ENCODE assay signal across 8 cellular contexts in the genomic region with DNA sequence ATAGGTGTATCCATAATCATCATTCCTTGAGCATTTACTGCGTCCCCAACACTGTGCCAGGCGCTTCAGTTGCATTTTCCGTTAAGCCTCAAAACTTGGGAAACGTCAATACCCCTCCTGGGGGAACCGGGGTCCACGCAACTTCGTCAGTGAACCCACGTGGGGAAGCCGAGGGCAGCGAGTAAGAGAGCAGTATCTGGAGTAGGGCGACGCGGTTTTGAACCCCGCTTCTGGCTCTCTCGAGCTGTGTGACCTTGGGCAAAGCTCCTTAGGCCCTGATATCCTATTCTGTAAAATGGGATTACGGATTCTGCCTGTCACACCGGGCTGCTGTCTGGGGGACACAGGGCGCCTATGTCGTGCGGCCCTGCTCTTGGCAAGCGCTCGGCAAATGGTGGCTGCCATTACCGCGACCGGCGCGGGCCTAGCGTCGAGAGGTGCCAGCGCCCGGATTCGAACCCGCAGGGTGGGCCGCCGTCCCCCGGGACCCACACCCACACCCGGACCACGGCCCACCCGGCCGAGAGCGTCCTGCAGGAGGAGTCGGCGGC. TPM values are rescaled to one million over a fixed set of nuclear protein-coding genes. Genes with fewer than 3 reads are reported as not detected.
DNase-seq lines count a peak whose midpoint lies in the region; ATAC-seq and TF ChIP-seq lines count a peak whose summit lies in the region.

No MANE protein-coding gene starts in this region.

- H4K20me1 ChIP-seq in OCI-LY3 (ENCODE audit: insufficient read depth, low read length) = peaks cover 25% of the 10 kb centered on the region

- no TSS peak for BruUV-seq in A673 (replicated peaks; lab: Mats Ljungman, UMichigan)

- TF ChIP-seq CTCF in A673 (conservative IDR thresholded peaks at IDR 0.05; ENCODE audit: low read depth, low read length) (no peak), OCI-LY3 (IDR thresholded peaks at IDR 0.05; ENCODE audit: low read depth, low read length) (no peak), osteocyte (IDR thresholded peaks at IDR 0.05) (no peak), GM20000 (IDR thresholded peaks at IDR 0.05; ENCODE audit: extremely low read depth, missing control alignments) (no peak)

- H3K27ac ChIP-seq in A673 (ENCODE audit: low read depth, low read length, poor library complexity, severe bottlenecking) (peak overlapping the region; percentile 88), OCI-LY3 (ENCODE audit: low read length) (peak overlapping the region; percentile 65), epithelial cell of prostate (peak overlapping the region; percentile 82)

- H2AFZ ChIP-seq in OCI-LY3 (ENCODE audit: low read depth, low read length) = no peak overlapping the region

- intact Hi-C loops in A673 (cut with micrococcal nuclease; ENCODE audit: unreplicated experiment) = no loop called here

- H3K79me2 ChIP-seq in OCI-LY3 (ENCODE audit: low read length) = peaks cover 54% of the 10 kb centered on the region

- H3K4me3 ChIP-seq in A673 (ENCODE audit: low read depth, low read length, poor library complexity, severe bottlenecking) (peak overlapping the region; percentile 78), OCI-LY3 (ENCODE audit: low read length) (peak overlapping the region; percentile 84)

- peaks cover 21% of the 10 kb centered on the region for H3K36me3 Mint-ChIP-seq in osteocyte (ENCODE audit: unreplicated experiment)

- ATAC-seq in GM18873 (IDR thresholded peaks at IDR 0.05; ENCODE audit: low FRiP score, unreplicated experiment) = peak; percentile 14

- peaks cover 9% of the 10 kb centered on the region for H3K27me3 Mint-ChIP-seq in osteocyte (ENCODE audit: unreplicated experiment)

- H3K9ac ChIP-seq in OCI-LY3 (ENCODE audit: low read length) = peak overlapping the region; percentile 82

- H3K4me2 ChIP-seq in OCI-LY3 (ENCODE audit: low read length) = peak overlapping the region; percentile 97

- POLR2A ChIA-PET in A673 (lab: Charles Lee; ENCODE audit: low non-redundant PET) = no interaction called here

- H3K9me3 Mint-ChIP-seq in osteocyte (ENCODE audit: unreplicated experiment) = no peaks in the 10 kb centered on the region

- peak overlapping the region; percentile 74 for H3K4me3 Mint-ChIP-seq in osteocyte (ENCODE audit: unreplicated experiment)

- H3K27ac Mint-ChIP-seq in osteocyte (ENCODE audit: unreplicated experiment) = peak overlapping the region; percentile 41

- DNase-seq in A673 (ENCODE audit: low spot score) (no peak), epithelial cell of prostate (ENCODE audit: low read depth, low spot score) (no peak), osteocyte (ENCODE audit: extremely low spot score, unreplicated experiment) (no peak), GM20000 (ENCODE audit: low spot score) (no peak), NOMO-1 treated with DMSO at 0.1 percent for 48 hours (lab: John Stamatoyannopoulos, UW; ENCODE audit: unreplicated experiment) (no peak), Kasumi-1 (lab: John Stamatoyannopoulos, UW) (no peak)

- peaks cover 44% of the 10 kb centered on the region for H3K36me3 ChIP-seq in A673 (ENCODE audit: insufficient read depth, low read length, poor library complexity, severe bottlenecking)
- H3K36me3 ChIP-seq in OCI-LY3 (replicated peaks; ENCODE audit: low read depth, low read length) = peaks cover 41% of the 10 kb centered on the region

- peaks cover 39% of the 10 kb centered on the region for H3K4me1 Mint-ChIP-seq in osteocyte (ENCODE audit: unreplicated experiment)

- CTCF ChIA-PET in A673 (lab: Charles Lee) = interaction anchor here (0.6 to 1.2 kb wide), 2 partner anchors 25 to 80 kb away, joined by 3 to 6 read pairs; no protein-coding TSS in a partner anchor

- H3K27me3 ChIP-seq in A673 (replicated peaks; ENCODE audit: insufficient read depth, low read depth, low read length, poor library complexity) (no peaks in the 10 kb centered on the region), OCI-LY3 (ENCODE audit: low read depth, low read length) (peaks cover 2% of the 10 kb centered on the region; the same call in 1 of the 2 replicates)

- H3K4me1 ChIP-seq in A673 (ENCODE audit: insufficient read depth, low read length, poor library complexity, severe bottlenecking) (peaks cover 32% of the 10 kb centered on the region), OCI-LY3 (ENCODE audit: low read length) (peaks cover 22% of the 10 kb centered on the region)

- H3K9me3 ChIP-seq in A673 (ENCODE audit: low read depth, low read length, poor library complexity, severe bottlenecking) (no peaks in the 10 kb centered on the region), OCI-LY3 (ENCODE audit: insufficient read depth, low read length) (no peaks in the 10 kb centered on the region)

RNA-seq across cellular contexts. Expression of gene POLG, which starts 0.6 kb away (rescaled TPM):
- total RNA-seq in A673 (2021) = 63.5 and 166 TPM in 2 replicates
- 52.0 and 60.8 TPM in 2 replicates for total RNA-seq in osteocyte
